In the genomic region with DNA sequence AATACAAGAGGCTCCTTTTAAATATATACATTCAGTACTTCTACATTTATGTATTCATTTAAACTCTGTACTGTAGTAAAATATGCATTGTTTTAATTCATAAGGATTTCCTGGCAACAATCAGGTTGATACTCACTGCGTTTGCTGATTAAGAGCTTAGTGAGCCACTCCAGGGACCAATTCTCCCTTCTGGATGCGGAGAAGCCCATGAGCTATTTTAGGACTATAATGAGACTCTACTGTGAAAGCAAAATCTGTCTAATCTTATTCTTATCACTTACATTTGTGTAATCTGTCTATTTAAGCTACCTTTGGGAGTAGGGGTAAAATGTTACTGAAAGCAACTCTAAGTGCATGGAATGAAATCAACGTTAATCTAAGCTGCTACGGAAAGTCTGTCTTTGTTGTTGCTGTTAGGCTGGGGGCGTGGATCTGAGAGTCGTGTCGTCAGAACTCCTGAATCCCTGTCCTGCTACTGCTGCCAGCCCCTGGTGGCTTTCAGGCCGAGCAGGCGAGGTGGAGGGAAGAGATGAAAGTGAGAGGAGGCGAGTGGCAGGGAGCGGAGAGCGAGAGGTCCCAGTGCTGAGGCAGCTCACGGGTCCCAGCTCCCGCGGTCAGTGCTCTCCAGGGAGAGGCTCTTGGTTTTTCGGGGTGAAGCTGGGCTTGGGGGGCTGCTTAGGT, we compare ENCODE assay signal across 18 cellular contexts. TPM values are rescaled to one million over a fixed set of nuclear protein-coding genes. Genes with fewer than 3 reads are reported as not detected.
DNase-seq lines count a peak whose midpoint lies in the region; ATAC-seq and TF ChIP-seq lines count a peak whose summit lies in the region.
"Had no signal": no experiment of that assay in that cellular context is flagged by ENCODE, and none has a peak within 500 bp of the region (broad histone marks: within the 10 kb centered on the region; RNA-seq: fewer than 3 reads in every experiment).

No MANE protein-coding gene starts in this region.

- DNase-seq in Right ventricle myocardium inferior (ENCODE audit: missing footprints) (no peak), cardiac septum (ENCODE audit: low spot score) (no peak), fibroblast of peridontal ligament (ENCODE audit: extremely low read depth) (peak; percentile 27), nephron progenitor cell (peak; percentile 42), Karpas-422 (no peak), NOMO-1 treated with dmso at 0.1 percent for 144 hours (lab: John Stamatoyannopoulos, UW; ENCODE audit: unreplicated experiment) (no peak)
- DNase-seq: activated naive CD4-positive, alpha-beta T cell treated with Interleukin-2 at 50 U/mL for 16 hours; CD4-positive, alpha-beta memory T cell; effector memory CD4-positive, alpha-beta T cell; NCI-H1417; NCI-H226; stimulated activated CD4-positive, alpha-beta T cell treated with anti-CD3 and anti-CD28 coated beads, Interleukin-2, amount 100 ng/mL, for 24 hours; stimulated activated CD8-positive, alpha-beta memory T cell treated with anti-CD3 and anti-CD28 coated beads, Interleukin-4, amount 100 ng/mL, for 48 hours; upper lobe of left lung had no signal

- no peak for TF ChIP-seq CTCF in nephron progenitor cell (IDR thresholded peaks at IDR 0.05)

- peak overlapping the region; percentile 98 for H3K27ac Mint-ChIP-seq in nephron progenitor cell
- H3K27ac Mint-ChIP-seq: CD4-positive, alpha-beta memory T cell had no signal

- no peak overlapping the region for H3K9ac ChIP-seq in Karpas-422 (ENCODE audit: low read length)

- no peaks in the 10 kb centered on the region for H3K79me2 ChIP-seq in Karpas-422 (ENCODE audit: low read length)

- H3K4me3 Mint-ChIP-seq in nephron progenitor cell, result peak overlapping the region; percentile 60
- H3K4me3 Mint-ChIP-seq: CD4-positive, alpha-beta memory T cell had no signal

- H3K4me3 ChIP-seq in Karpas-422 (ENCODE audit: low read length), result no peak overlapping the region
- H3K4me3 ChIP-seq: K562, SK-N-MC, upper lobe of left lung had no signal

- no peaks in the 10 kb centered on the region for H3K9me2 ChIP-seq in Karpas-422 (replicated peaks; ENCODE audit: insufficient read depth, low read length)

- intact Hi-C loops in Right ventricle myocardium inferior (cut with DNase I), result no loop called here
- intact Hi-C loops in cardiac septum (cut with DNase I), result no loop called here

- H3K4me2 ChIP-seq in Karpas-422 (ENCODE audit: low read depth, low read length, poor library complexity, severe bottlenecking), result no peak overlapping the region

- H3K36me3 ChIP-seq in Karpas-422 (ENCODE audit: insufficient read depth, low read length), result no peaks in the 10 kb centered on the region

- H3K27ac ChIP-seq in Karpas-422 (ENCODE audit: low read length), result no peak overlapping the region
- H3K27ac ChIP-seq: SK-N-MC, upper lobe of left lung had no signal

- peaks cover 15% of the 10 kb centered on the region for H3K9me3 Mint-ChIP-seq in nephron progenitor cell

- H2AFZ ChIP-seq in Karpas-422 (ENCODE audit: low read length), result no peak overlapping the region

- no peaks in the 10 kb centered on the region for H3K27me3 Mint-ChIP-seq in nephron progenitor cell (ENCODE audit: low read depth, poor library complexity)

- H3K4me1 Mint-ChIP-seq in nephron progenitor cell, result peaks cover 74% of the 10 kb centered on the region

- no peaks in the 10 kb centered on the region for H4K20me1 ChIP-seq in Karpas-422 (ENCODE audit: insufficient read depth, low read depth, low read length)

- H3K27me3 ChIP-seq in Karpas-422 (ENCODE audit: low read length), result no peaks in the 10 kb centered on the region
- H3K27me3 ChIP-seq: upper lobe of left lung had no signal

- H3K4me1 ChIP-seq in Karpas-422 (ENCODE audit: low read length), result no peaks in the 10 kb centered on the region

- H3K9me3 ChIP-seq in Karpas-422 (ENCODE audit: low read length), result no peaks in the 10 kb centered on the region
- H3K9me3 ChIP-seq: upper lobe of left lung had no signal

- peaks cover 20% of the 10 kb centered on the region for H3K36me3 Mint-ChIP-seq in nephron progenitor cell (ENCODE audit: low read depth)
- H3K36me3 Mint-ChIP-seq: CD4-positive, alpha-beta memory T cell had no signal

- ATAC-seq in Right ventricle myocardium inferior, result peak; percentile 71
- ATAC-seq in GM19328 (IDR thresholded peaks at IDR 0.05; ENCODE audit: unreplicated experiment), result no peak
- ATAC-seq in GM18502 (IDR thresholded peaks at IDR 0.05; ENCODE audit: poor library complexity, unreplicated experiment), result no peak
- ATAC-seq: K562 had no signal

RNA-seq across cellular contexts. Expression of a gene that starts 53.7 kb away (rescaled TPM):
- total RNA-seq in Right ventricle myocardium inferior (412 TPM), cardiac septum (168 TPM)
- 12.7 and 22.6 TPM in 2 replicates for total RNA-seq in Karpas-422 (2014; rRNA removed; shearing (Covaris generic); ENCODE audit: low replicate concordance)

Comparison
In these comparisons a context has a peak if more than half of its experiments do, and no peak if none do; other contexts are left out.
1. DNase-seq: peak in fibroblast of peridontal ligament (single experiment) and nephron progenitor cell (single experiment); none in Right ventricle myocardium inferior (single experiment), cardiac septum (single experiment), Karpas-422 (single experiment) and NOMO-1 treated with dmso at 0.1 percent for 144 hours (single experiment).